Comparison of ENCODE assay signal across 28 cellular contexts in genomic region chr9:111853450-111853827, GRCh38. TPM values are rescaled to one million over a fixed set of nuclear protein-coding genes. Genes with fewer than 3 reads are reported as not detected.
"Had no signal": no experiment of that assay in that cellular context is flagged by ENCODE, and none has a peak within 500 bp of the region (broad histone marks: within the 10 kb centered on the region; RNA-seq: fewer than 3 reads in every experiment).

No MANE protein-coding gene starts in this region.

- H3K27me3 ChIP-seq: ascending aorta, foreskin keratinocyte, heart right ventricle, pancreas, vagina had no signal

- ATAC-seq: activated CD4-positive, CD25-positive, alpha-beta regulatory T cell treated with anti-CD3 and anti-CD28 coated beads, Interleukin-2, amount 50 U/mL, for 24 hours; effector memory CD8-positive, alpha-beta T cell; foreskin keratinocyte; heart right ventricle; pancreas; sciatic nerve; stimulated activated effector memory CD8-positive, alpha-beta T cell treated with anti-CD3 and anti-CD28 coated beads, Interleukin-12 subunit alpha, Interleukin-12 subunit beta, amount 100 ng/mL, for 72 hours had no signal

- H3K4me3 ChIP-seq: ascending aorta, heart right ventricle, pancreas, prostate gland, skin epidermis, thoracic aorta, vagina had no signal

- H3K27ac ChIP-seq: ascending aorta, foreskin keratinocyte, heart right ventricle, pancreas, prostate gland, thoracic aorta, vagina, WERI-Rb-1 had no signal

- DNase-seq: activated CD4-positive, alpha-beta T cell treated with anti-CD3 and anti-CD28 coated beads for 48 hours; activated CD4-positive, alpha-beta T cell treated with anti-CD3 and anti-CD28 coated beads, Interleukin-2, amount 50 U/mL, for 48 hours; activated CD8-positive, alpha-beta memory T cell treated with anti-CD3 and anti-CD28 coated beads for 24 hours; activated effector memory CD4-positive, alpha-beta T cell treated with Interleukin-2 at 50 U/mL for 16 hours; activated naive CD4-positive, alpha-beta T cell treated with Interleukin-2 at 50 U/mL for 16 hours; cortex of kidney; effector memory CD8-positive, alpha-beta T cell; heart right ventricle; mammary epithelial cell; pancreas; retina; stimulated activated CD4-positive, alpha-beta T cell treated with anti-CD3 and anti-CD28 coated beads, Interleukin-4, amount 100 ng/mL, for 24 hours; WERI-Rb-1 had no signal

- H3K4me1 ChIP-seq: ascending aorta, prostate gland, vagina had no signal

- H3K9me3 ChIP-seq: ascending aorta, pancreas, prostate gland, thoracic aorta, vagina had no signal

- H3K36me3 ChIP-seq: ascending aorta, heart right ventricle, pancreas, prostate gland, thoracic aorta, vagina, WERI-Rb-1 had no signal

RNA-seq across cellular contexts. Expression of gene SHOC1, which starts 58.7 kb away (rescaled TPM):
- total RNA-seq: ascending aorta; cardiac septum; chondrocyte; heart right ventricle; liver; mucosa of gallbladder; sciatic nerve; subcutaneous adipose tissue; T-helper 1 cell treated with Interleukin-12 subunit alpha and Interleukin-12 subunit beta and Interleukin-4 antibody, amounts not matched to agents 30 ng/mL and 1 ng/mL, for 36 hours; thoracic aorta had no signal
- polyA plus RNA-seq: heart right ventricle had no signal
